Comparison of ENCODE assay signal across 8 cellular contexts in genomic region chr3:48465237-48465530, GRCh38. TPM values are rescaled to one million over a fixed set of nuclear protein-coding genes. Genes with fewer than 3 reads are reported as not detected.
A peak's percentile ranks its signal among the peaks of the same experiment; 100 is the strongest.
DNase-seq lines count a peak whose midpoint lies in the region; FAIRE-seq and TF ChIP-seq lines count a peak whose summit lies in the region.

No MANE protein-coding gene starts in this region.

- peaks cover 35% of the 10 kb centered on the region for H3K79me2 ChIP-seq in endothelial cell of umbilical vein (ENCODE audit: control insufficient read depth, insufficient read depth, low read length)
- peaks cover 11% of the 10 kb centered on the region for H3K79me2 ChIP-seq in parathyroid adenoma

- peak overlapping the region; percentile 68 to 91 (median 88) for H3K4me3 Mint-ChIP-seq in CD8-positive, alpha-beta memory T cell

- peak overlapping the region; percentile 89 for H3K27ac ChIP-seq in CD8-positive, alpha-beta memory T cell (ENCODE audit: low read depth, low read length)
- H3K27ac ChIP-seq in RWPE1 (peak overlapping the region; percentile 100), endothelial cell of umbilical vein (ENCODE audit: insufficient read depth, low read depth, low read length) (peak overlapping the region; percentile 98), parathyroid adenoma (peak overlapping the region; percentile 100)

- H3K27me3 ChIP-seq in CD8-positive, alpha-beta memory T cell (ENCODE audit: insufficient read depth, low read length, poor library complexity, severe bottlenecking) = no peaks in the 10 kb centered on the region
- H3K27me3 ChIP-seq in endothelial cell of umbilical vein (ENCODE audit: control insufficient read depth in 2 of 2, insufficient read depth in 2 of 2, low read length in 2 of 2) (no peaks in the 10 kb centered on the region), parathyroid adenoma (ENCODE audit: control insufficient read depth, insufficient read depth, low read length) (no peaks in the 10 kb centered on the region)

- peaks cover 0 to 56% (median 11%) of the 10 kb centered on the region in 3 donors for H3K36me3 Mint-ChIP-seq in CD8-positive, alpha-beta memory T cell

- no peak for FAIRE-seq in endothelial cell of umbilical vein (lab: Jason Lieb, UNC)
- no peak for FAIRE-seq in frontal cortex (lab: Jason Lieb, UNC)

- no TSS peak for BruUV-seq in endothelial cell of umbilical vein (replicated peaks; lab: Mats Ljungman, UMichigan)

- no peaks in the 10 kb centered on the region for H3K9me1 ChIP-seq in endothelial cell of umbilical vein (replicated peaks; ENCODE audit: control insufficient read depth, extremely low read depth, insufficient read depth, low read length)

- H3K27ac Mint-ChIP-seq in CD8-positive, alpha-beta memory T cell = peak overlapping the region; percentile 96 to 99 (median 97)

- H2AFZ ChIP-seq in endothelial cell of umbilical vein (ENCODE audit: low read depth, low read length) (no peak overlapping the region), parathyroid adenoma (peak overlapping the region; percentile 84)

- H3K4me1 ChIP-seq in CD8-positive, alpha-beta memory T cell (ENCODE audit: insufficient read depth, low read length) = peaks cover 49% of the 10 kb centered on the region
- H3K4me1 ChIP-seq in endothelial cell of umbilical vein (ENCODE audit: control insufficient read depth, extremely low read depth, insufficient read depth, low read length) (peaks cover 24% of the 10 kb centered on the region), parathyroid adenoma (peaks cover 13% of the 10 kb centered on the region)

- TF ChIP-seq POLR2A in endothelial cell of umbilical vein (IDR thresholded peaks at IDR 0.05; ENCODE audit: low read depth, low read length) = no peak

- H4K20me1 ChIP-seq in endothelial cell of umbilical vein (replicated peaks; ENCODE audit: control insufficient read depth, extremely low read depth, insufficient read depth, low read length) = no peaks in the 10 kb centered on the region

- H3K4me3 ChIP-seq in CD8-positive, alpha-beta memory T cell (ENCODE audit: low read length) = no peak overlapping the region
- H3K4me3 ChIP-seq in endothelial cell of umbilical vein (replicated peaks in 1 of 3; ENCODE audit: insufficient read depth in 1 of 3, low read depth in 1 of 3, low read length in 3 of 3) = no peak overlapping the region
- H3K4me3 ChIP-seq in parathyroid adenoma (ENCODE audit: low read depth, low read length) = peak overlapping the region; percentile 64

- H3K9me3 Mint-ChIP-seq in CD8-positive, alpha-beta memory T cell = no peaks in the 10 kb centered on the region

- H3K36me3 ChIP-seq in CD8-positive, alpha-beta memory T cell (ENCODE audit: insufficient read depth, low read length) = peaks cover 37% of the 10 kb centered on the region
- H3K36me3 ChIP-seq in endothelial cell of umbilical vein (ENCODE audit: control insufficient read depth in 2 of 2, extremely low read depth in 1 of 2, insufficient read depth in 2 of 2, low read length in 2 of 2) (peaks cover 0 to 42% of the 10 kb centered on the region in 2 experiments), parathyroid adenoma (ENCODE audit: control insufficient read depth, insufficient read depth, low read length) (no peaks in the 10 kb centered on the region)

- H3K4me1 Mint-ChIP-seq in CD8-positive, alpha-beta memory T cell = peaks cover 41 to 60% (median 57%) of the 10 kb centered on the region in 3 donors

- no peak for DNase-seq in CD8-positive, alpha-beta memory T cell
- no peak for DNase-seq in RWPE1 (ENCODE audit: low spot score)
- DNase-seq in endothelial cell of umbilical vein (ENCODE audit: low read depth, low spot score) = no peak
- no peak for DNase-seq in frontal cortex (ENCODE audit: low spot score in 2 of 2)
- DNase-seq in NCI-H2196 (lab: John Stamatoyannopoulos, UW; ENCODE audit: unreplicated experiment) = no peak
- DNase-seq in GM03348 (ENCODE audit: low spot score) = no peak
- DNase-seq in hypothalamus (lab: John Stamatoyannopoulos, UW) = no peak

- CTCF ChIA-PET in CD8-positive, alpha-beta memory T cell (lab: Charles Lee) = interaction anchor here (1.9 to 2.2 kb wide), 3 partner anchors 14 to 64 kb away, joined by 5 to 15 read pairs (median 8); no protein-coding TSS in a partner anchor
- CTCF ChIA-PET in RWPE1 (lab: Yijun Ruan, JAX) = interaction anchor here (0.7 to 1.1 kb wide), 2 partner anchors 42 to 84 kb away, joined by 3 to 4 read pairs; no protein-coding TSS in a partner anchor
- CTCF ChIA-PET in endothelial cell of umbilical vein (lab: Charles Lee) = interaction anchor here (0.8 to 6.2 kb wide), 8 partner anchors 8 to 92 kb away, joined by 3 to 63 read pairs (median 5); partner anchors contain the start of genes PFKFB4 and SHISA5

- intact Hi-C loops in endothelial cell of umbilical vein (cut with micrococcal nuclease) = loop anchor here (1.0 to 2.0 kb wide), 10 partner anchors 8 to 221 kb away; partner anchors contain the start of genes ATRIP, CCDC51, SLC26A6 and TMA7

- no peak overlapping the region for H3K4me2 ChIP-seq in endothelial cell of umbilical vein (ENCODE audit: insufficient read depth, low read length)
- peak overlapping the region; percentile 37 for H3K4me2 ChIP-seq in parathyroid adenoma (ENCODE audit: low read length)

- H3K9me3 ChIP-seq in CD8-positive, alpha-beta memory T cell (ENCODE audit: low read length) = no peaks in the 10 kb centered on the region
- H3K9me3 ChIP-seq in endothelial cell of umbilical vein (replicated peaks; ENCODE audit: control insufficient read depth, insufficient read depth, low read length) (no peaks in the 10 kb centered on the region), parathyroid adenoma (ENCODE audit: control insufficient read depth, low read length) (no peaks in the 10 kb centered on the region)

- dilution Hi-C loops in endothelial cell of umbilical vein (cut with MboI; ENCODE audit: extremely low pct_ligation_motif_present, low sequenced_read_pairs) = no loop called here

- POLR2A ChIA-PET in CD8-positive, alpha-beta memory T cell (lab: Charles Lee) = no interaction called here
- POLR2A ChIA-PET in RWPE1 (lab: Yijun Ruan, JAX; ENCODE audit: low non-redundant PET) = interaction anchor here (0.5 kb wide), 1 partner anchor 684 kb away, joined by 10 read pairs; no protein-coding TSS in a partner anchor
- POLR2A ChIA-PET in endothelial cell of umbilical vein (lab: Charles Lee) = no interaction called here

- H3K9ac ChIP-seq in endothelial cell of umbilical vein (replicated peaks; ENCODE audit: extremely low read depth, insufficient read depth, low read length) (peak overlapping the region; percentile 43), parathyroid adenoma (no peak overlapping the region)

- no peaks in the 10 kb centered on the region for H3K27me3 Mint-ChIP-seq in CD8-positive, alpha-beta memory T cell

- TF ChIP-seq CTCF in RWPE1 (conservative IDR thresholded peaks at IDR 0.05; ENCODE audit: low read depth) (no peak), endothelial cell of umbilical vein (IDR thresholded peaks at IDR 0.05; ENCODE audit: extremely low read depth in 1 of 2, insufficient read depth in 1 of 2, low read depth in 1 of 2, low read length in 2 of 2) (no peak), parathyroid adenoma (IDR thresholded peaks at IDR 0.05) (no peak)

RNA-seq across cellular contexts. Expression of gene ATRIP, which starts 18.6 kb away (rescaled TPM):
- total RNA-seq in CD8-positive, alpha-beta memory T cell = 10 to 100 TPM; 22.1 to 22.8 TPM
- 13.4 TPM for polyA plus RNA-seq in CD8-positive, alpha-beta memory T cell
- total RNA-seq in endothelial cell of umbilical vein (12.6 and 14.7 TPM in 2 replicates), frontal cortex (7.3 TPM)
- 10.6 and 13.0 TPM in 2 replicates for polyA plus RNA-seq in endothelial cell of umbilical vein
- 10.1 and 10.5 TPM in 2 replicates for polyA plus RNA-seq in endothelial cell of umbilical vein (2011; cell fraction: cytosol; rRNA removed)
- 20.9 and 22.8 TPM in 2 replicates for polyA plus RNA-seq in endothelial cell of umbilical vein (2011; cell fraction: nucleus; rRNA removed)
- 8.6 and 8.9 TPM in 2 replicates for polyA plus RNA-seq in endothelial cell of umbilical vein (2012)
- 11.8 and 11.9 TPM in 2 replicates for polyA minus RNA-seq in endothelial cell of umbilical vein
- polyA minus RNA-seq in endothelial cell of umbilical vein (2011; cell fraction: cytosol; rRNA and poly(A)+ RNA removed) = 15.4 TPM
- polyA minus RNA-seq in endothelial cell of umbilical vein (2011; cell fraction: nucleus; rRNA and poly(A)+ RNA removed) = 7.6 and 11.9 TPM in 2 replicates

RNA-seq across cellular contexts. Expression of gene TMA7, which starts 25.1 kb away (rescaled TPM):
- 100 to 1,000 TPM; 420 to 494 TPM for total RNA-seq in CD8-positive, alpha-beta memory T cell
- 826 TPM for polyA plus RNA-seq in CD8-positive, alpha-beta memory T cell
- total RNA-seq in endothelial cell of umbilical vein (306 and 332 TPM in 2 replicates), frontal cortex (99.9 TPM)
- polyA plus RNA-seq in endothelial cell of umbilical vein = 73.0 and 137 TPM in 2 replicates
- 341 and 475 TPM in 2 replicates for polyA plus RNA-seq in endothelial cell of umbilical vein (2011; cell fraction: cytosol; rRNA removed)
- polyA plus RNA-seq in endothelial cell of umbilical vein (2011; cell fraction: nucleus; rRNA removed) = 95.0 and 136 TPM in 2 replicates
- polyA plus RNA-seq in endothelial cell of umbilical vein (2012) = 427 and 444 TPM in 2 replicates
- 14.0 and 15.7 TPM in 2 replicates for polyA minus RNA-seq in endothelial cell of umbilical vein
- polyA minus RNA-seq in endothelial cell of umbilical vein (2011; cell fraction: cytosol; rRNA and poly(A)+ RNA removed) = 37.3 TPM
- polyA minus RNA-seq in endothelial cell of umbilical vein (2011; cell fraction: nucleus; rRNA and poly(A)+ RNA removed) = 14.8 and 17.1 TPM in 2 replicates

RNA-seq across cellular contexts. Expression of gene CCDC51, which starts 25.3 kb away (rescaled TPM):
- total RNA-seq in CD8-positive, alpha-beta memory T cell = 10 to 100 TPM; 24.2 to 26.0 TPM
- polyA plus RNA-seq in CD8-positive, alpha-beta memory T cell = 11.3 TPM
- total RNA-seq in endothelial cell of umbilical vein (9.8 and 11.2 TPM in 2 replicates), frontal cortex (12.6 TPM)
- 10.1 and 11.3 TPM in 2 replicates for polyA plus RNA-seq in endothelial cell of umbilical vein
- 12.5 TPM in 2 replicates for polyA plus RNA-seq in endothelial cell of umbilical vein (2011; cell fraction: cytosol; rRNA removed)
- 5.2 and 5.5 TPM in 2 replicates for polyA plus RNA-seq in endothelial cell of umbilical vein (2011; cell fraction: nucleus; rRNA removed)
- 8.8 and 11.8 TPM in 2 replicates for polyA plus RNA-seq in endothelial cell of umbilical vein (2012)
- polyA minus RNA-seq in endothelial cell of umbilical vein = 6.5 and 7.6 TPM in 2 replicates
- polyA minus RNA-seq in endothelial cell of umbilical vein (2011; cell fraction: cytosol; rRNA and poly(A)+ RNA removed) = 8.0 TPM
- polyA minus RNA-seq in endothelial cell of umbilical vein (2011; cell fraction: nucleus; rRNA and poly(A)+ RNA removed) = 0.48 and 1.7 TPM in 2 replicates

RNA-seq across cellular contexts. Expression of gene PLXNB1, which starts 35.3 kb away (rescaled TPM):
- 1 to 10 TPM; 3.1 to 5.5 TPM for total RNA-seq in CD8-positive, alpha-beta memory T cell
- 0.30 TPM for polyA plus RNA-seq in CD8-positive, alpha-beta memory T cell
- total RNA-seq in endothelial cell of umbilical vein (43.0 and 43.1 TPM in 2 replicates), frontal cortex (32.2 TPM)
- 45.2 and 47.5 TPM in 2 replicates for polyA plus RNA-seq in endothelial cell of umbilical vein
- 18.3 and 23.0 TPM in 2 replicates for polyA plus RNA-seq in endothelial cell of umbilical vein (2011; cell fraction: cytosol; rRNA removed)
- 262 and 302 TPM in 2 replicates for polyA plus RNA-seq in endothelial cell of umbilical vein (2011; cell fraction: nucleus; rRNA removed)
- polyA plus RNA-seq in endothelial cell of umbilical vein (2012) = 25.8 and 32.9 TPM in 2 replicates
- 52.5 and 60.1 TPM in 2 replicates for polyA minus RNA-seq in endothelial cell of umbilical vein
- polyA minus RNA-seq in endothelial cell of umbilical vein (2011; cell fraction: cytosol; rRNA and poly(A)+ RNA removed) = 27.2 TPM
- 66.9 and 99.7 TPM in 2 replicates for polyA minus RNA-seq in endothelial cell of umbilical vein (2011; cell fraction: nucleus; rRNA and poly(A)+ RNA removed)

RNA-seq across cellular contexts. Expression of gene SHISA5, which starts 38.8 kb away (rescaled TPM):
- 100 to 1,000 TPM; 102 TPM for total RNA-seq in CD8-positive, alpha-beta memory T cell
- 470 TPM for polyA plus RNA-seq in CD8-positive, alpha-beta memory T cell
- total RNA-seq in endothelial cell of umbilical vein = 205 and 213 TPM in 2 replicates
- 320 and 401 TPM in 2 replicates for polyA plus RNA-seq in endothelial cell of umbilical vein
- 210 and 226 TPM in 2 replicates for polyA plus RNA-seq in endothelial cell of umbilical vein (2011; cell fraction: cytosol; rRNA removed)
- 87.1 and 91.4 TPM in 2 replicates for polyA plus RNA-seq in endothelial cell of umbilical vein (2011; cell fraction: nucleus; rRNA removed)
- 173 and 191 TPM in 2 replicates for polyA plus RNA-seq in endothelial cell of umbilical vein (2012)
- 158 and 169 TPM in 2 replicates for polyA minus RNA-seq in endothelial cell of umbilical vein
- 92.3 TPM for polyA minus RNA-seq in endothelial cell of umbilical vein (2011; cell fraction: cytosol; rRNA and poly(A)+ RNA removed)
- polyA minus RNA-seq in endothelial cell of umbilical vein (2011; cell fraction: nucleus; rRNA and poly(A)+ RNA removed) = 29.9 and 37.6 TPM in 2 replicates
- total RNA-seq in frontal cortex = 81.1 TPM
